In genomic region chr16:73024571-73025105, GRCh38 we compare ENCODE assay signal across 16 cellular contexts.
"Had no signal": no experiment of that assay in that cellular context is flagged by ENCODE, and none has a peak within 500 bp of the region (broad histone marks: within the 10 kb centered on the region; RNA-seq: fewer than 3 reads in every experiment).

No MANE protein-coding gene starts in this region.

- H3K4me3 Mint-ChIP-seq: activated CD8-positive, alpha-beta T cell treated with anti-CD3 and anti-CD28 coated beads for 36 hours; activated T-cell treated with anti-CD3 and anti-CD28 coated beads, Interleukin-2, amount 50 U/mL, for 72 hours; dendritic cell treated with granulocyte-macrophage colony-stimulating factor and Interleukin-4, amounts not matched to agents 40 ng/mL and 50 ng/mL, for 4 days; effector memory CD8-positive, alpha-beta T cell; natural killer cell; T-helper 1 cell treated with Interleukin-12 subunit alpha and Interleukin-12 subunit beta and Interleukin-4 antibody, amounts not matched to agents 30 μg/mL and 1 μg/mL, for 36 hours had no signal

- H3K4me3 ChIP-seq: heart right ventricle, right lobe of liver, stomach had no signal

- DNase-seq: activated CD4-positive, alpha-beta T cell treated with anti-CD3 and anti-CD28 coated beads for 4 hours; activated CD8-positive, alpha-beta memory T cell treated with anti-CD3 and anti-CD28 coated beads, Interleukin-2, amount 50 U/mL, for 4 hours; activated CD8-positive, alpha-beta T cell treated with anti-CD3 and anti-CD28 coated beads for 36 hours; activated T-cell treated with anti-CD3 and anti-CD28 coated beads, Interleukin-2, amount 50 U/mL, for 72 hours; anterior cingulate cortex; effector memory CD8-positive, alpha-beta T cell; mammary epithelial cell; natural killer cell; nucleus accumbens; right lobe of liver; stimulated activated CD4-positive, alpha-beta T cell treated with anti-CD3 and anti-CD28 coated beads, Interleukin-2, amount 100 ng/mL, for 24 hours; stomach had no signal

- H3K27me3 ChIP-seq: heart right ventricle, right lobe of liver, stomach had no signal

- ATAC-seq: activated CD8-positive, alpha-beta T cell treated with anti-CD3 and anti-CD28 coated beads for 36 hours; activated T-cell treated with anti-CD3 and anti-CD28 coated beads, Interleukin-2, amount 50 U/mL, for 72 hours; effector memory CD8-positive, alpha-beta T cell; natural killer cell had no signal

- H3K27ac Mint-ChIP-seq: activated CD8-positive, alpha-beta T cell treated with anti-CD3 and anti-CD28 coated beads for 36 hours; activated T-cell treated with anti-CD3 and anti-CD28 coated beads, Interleukin-2, amount 50 U/mL, for 72 hours; dendritic cell treated with granulocyte-macrophage colony-stimulating factor and Interleukin-4, amounts not matched to agents 40 ng/mL and 50 ng/mL, for 4 days; effector memory CD8-positive, alpha-beta T cell; natural killer cell; T-helper 1 cell treated with Interleukin-12 subunit alpha and Interleukin-12 subunit beta and Interleukin-4 antibody, amounts not matched to agents 30 μg/mL and 1 μg/mL, for 36 hours had no signal

- H3K36me3 Mint-ChIP-seq: natural killer cell had no signal

- H3K9me3 ChIP-seq: heart right ventricle, right lobe of liver, stomach had no signal

- H3K36me3 ChIP-seq: heart right ventricle, right lobe of liver, stomach had no signal

- H3K27me3 Mint-ChIP-seq: activated CD8-positive, alpha-beta T cell treated with anti-CD3 and anti-CD28 coated beads for 36 hours; dendritic cell treated with granulocyte-macrophage colony-stimulating factor and Interleukin-4, amounts not matched to agents 40 ng/mL and 50 ng/mL, for 4 days had no signal

- H3K27ac ChIP-seq: epithelial cell of prostate, right lobe of liver had no signal

- H3K9me3 Mint-ChIP-seq: activated CD8-positive, alpha-beta T cell treated with anti-CD3 and anti-CD28 coated beads for 36 hours; activated T-cell treated with anti-CD3 and anti-CD28 coated beads, Interleukin-2, amount 50 U/mL, for 72 hours; dendritic cell treated with granulocyte-macrophage colony-stimulating factor and Interleukin-4, amounts not matched to agents 40 ng/mL and 50 ng/mL, for 4 days; natural killer cell; T-helper 1 cell treated with Interleukin-12 subunit alpha and Interleukin-12 subunit beta and Interleukin-4 antibody, amounts not matched to agents 30 μg/mL and 1 μg/mL, for 36 hours had no signal
